Comparison of ENCODE assay signal across 1 cellular context in the genomic region with DNA sequence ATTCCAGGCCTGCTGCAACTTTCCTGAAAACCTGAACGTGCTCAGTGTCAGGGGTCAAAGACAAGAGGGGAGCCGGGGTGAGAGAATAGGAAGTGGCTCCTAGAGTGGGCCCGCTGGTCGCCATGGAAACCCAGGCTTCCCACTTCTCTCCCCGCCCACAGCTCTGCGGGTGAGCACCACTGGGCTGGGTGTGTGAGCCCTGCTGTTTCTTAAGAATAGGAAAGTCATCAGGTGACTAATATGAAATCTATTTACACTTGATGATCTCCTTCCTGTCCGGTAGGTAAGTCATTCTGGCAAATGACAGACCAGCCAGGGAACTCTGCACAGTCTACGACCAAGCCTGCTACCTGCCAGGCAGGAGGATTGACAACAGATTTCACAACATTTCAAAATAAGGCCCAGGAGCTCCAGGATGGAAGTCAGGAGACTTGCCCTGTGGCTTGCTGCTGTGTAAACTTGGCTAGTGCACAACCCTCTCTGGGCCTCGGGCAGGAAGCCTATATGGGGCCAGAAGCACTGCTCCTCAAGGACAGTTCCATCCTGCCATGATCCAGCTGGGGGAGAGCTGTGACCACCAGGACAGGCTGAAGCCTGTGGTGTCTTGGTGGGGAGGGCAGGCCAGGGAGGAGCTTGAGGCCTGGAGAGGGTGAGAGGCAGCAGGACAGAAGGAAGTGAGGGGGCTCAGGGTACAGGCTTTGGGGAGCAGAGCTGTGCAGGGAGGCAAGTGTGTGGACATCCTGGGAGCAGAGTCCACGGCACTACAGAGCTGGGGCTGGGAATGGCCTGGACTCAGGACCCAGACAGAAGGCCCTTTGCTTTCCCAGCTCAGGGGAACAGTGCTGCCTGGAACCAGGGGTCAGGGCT.
TF ChIP-seq lines count a peak whose summit lies in the region.

No MANE protein-coding gene starts in this region.

TF ChIP-seq in GM12878, 131 proteins besides CTCF, POLR2A, EP300 and RAD21 (continued from another document and continues in another):
- TF ChIP-seq, protein P1, sequence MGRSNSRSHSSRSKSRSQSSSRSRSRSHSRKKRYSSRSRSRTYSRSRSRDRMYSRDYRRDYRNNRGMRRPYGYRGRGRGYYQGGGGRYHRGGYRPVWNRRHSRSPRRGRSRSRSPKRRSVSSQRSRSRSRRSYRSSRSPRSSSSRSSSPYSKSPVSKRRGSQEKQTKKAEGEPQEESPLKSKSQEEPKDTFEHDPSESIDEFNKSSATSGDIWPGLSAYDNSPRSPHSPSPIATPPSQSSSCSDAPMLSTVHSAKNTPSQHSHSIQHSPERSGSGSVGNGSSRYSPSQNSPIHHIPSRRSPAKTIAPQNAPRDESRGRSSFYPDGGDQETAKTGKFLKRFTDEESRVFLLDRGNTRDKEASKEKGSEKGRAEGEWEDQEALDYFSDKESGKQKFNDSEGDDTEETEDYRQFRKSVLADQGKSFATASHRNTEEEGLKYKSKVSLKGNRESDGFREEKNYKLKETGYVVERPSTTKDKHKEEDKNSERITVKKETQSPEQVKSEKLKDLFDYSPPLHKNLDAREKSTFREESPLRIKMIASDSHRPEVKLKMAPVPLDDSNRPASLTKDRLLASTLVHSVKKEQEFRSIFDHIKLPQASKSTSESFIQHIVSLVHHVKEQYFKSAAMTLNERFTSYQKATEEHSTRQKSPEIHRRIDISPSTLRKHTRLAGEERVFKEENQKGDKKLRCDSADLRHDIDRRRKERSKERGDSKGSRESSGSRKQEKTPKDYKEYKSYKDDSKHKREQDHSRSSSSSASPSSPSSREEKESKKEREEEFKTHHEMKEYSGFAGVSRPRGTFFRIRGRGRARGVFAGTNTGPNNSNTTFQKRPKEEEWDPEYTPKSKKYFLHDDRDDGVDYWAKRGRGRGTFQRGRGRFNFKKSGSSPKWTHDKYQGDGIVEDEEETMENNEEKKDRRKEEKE (IDR thresholded peaks at IDR 0.05), result no peak
- TF ChIP-seq, protein P2, sequence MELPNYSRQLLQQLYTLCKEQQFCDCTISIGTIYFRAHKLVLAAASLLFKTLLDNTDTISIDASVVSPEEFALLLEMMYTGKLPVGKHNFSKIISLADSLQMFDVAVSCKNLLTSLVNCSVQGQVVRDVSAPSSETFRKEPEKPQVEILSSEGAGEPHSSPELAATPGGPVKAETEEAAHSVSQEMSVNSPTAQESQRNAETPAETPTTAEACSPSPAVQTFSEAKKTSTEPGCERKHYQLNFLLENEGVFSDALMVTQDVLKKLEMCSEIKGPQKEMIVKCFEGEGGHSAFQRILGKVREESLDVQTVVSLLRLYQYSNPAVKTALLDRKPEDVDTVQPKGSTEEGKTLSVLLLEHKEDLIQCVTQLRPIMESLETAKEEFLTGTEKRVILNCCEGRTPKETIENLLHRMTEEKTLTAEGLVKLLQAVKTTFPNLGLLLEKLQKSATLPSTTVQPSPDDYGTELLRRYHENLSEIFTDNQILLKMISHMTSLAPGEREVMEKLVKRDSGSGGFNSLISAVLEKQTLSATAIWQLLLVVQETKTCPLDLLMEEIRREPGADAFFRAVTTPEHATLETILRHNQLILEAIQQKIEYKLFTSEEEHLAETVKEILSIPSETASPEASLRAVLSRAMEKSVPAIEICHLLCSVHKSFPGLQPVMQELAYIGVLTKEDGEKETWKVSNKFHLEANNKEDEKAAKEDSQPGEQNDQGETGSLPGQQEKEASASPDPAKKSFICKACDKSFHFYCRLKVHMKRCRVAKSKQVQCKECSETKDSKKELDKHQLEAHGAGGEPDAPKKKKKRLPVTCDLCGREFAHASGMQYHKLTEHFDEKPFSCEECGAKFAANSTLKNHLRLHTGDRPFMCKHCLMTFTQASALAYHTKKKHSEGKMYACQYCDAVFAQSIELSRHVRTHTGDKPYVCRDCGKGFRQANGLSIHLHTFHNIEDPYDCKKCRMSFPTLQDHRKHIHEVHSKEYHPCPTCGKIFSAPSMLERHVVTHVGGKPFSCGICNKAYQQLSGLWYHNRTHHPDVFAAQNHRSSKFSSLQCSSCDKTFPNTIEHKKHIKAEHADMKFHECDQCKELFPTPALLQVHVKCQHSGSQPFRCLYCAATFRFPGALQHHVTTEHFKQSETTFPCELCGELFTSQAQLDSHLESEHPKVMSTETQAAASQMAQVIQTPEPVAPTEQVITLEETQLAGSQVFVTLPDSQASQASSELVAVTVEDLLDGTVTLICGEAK (IDR thresholded peaks at IDR 0.05; ENCODE audit: borderline replicate concordance), result no peak; the same call in 1 of the 2 replicates
- TF ChIP-seq, protein P3, sequence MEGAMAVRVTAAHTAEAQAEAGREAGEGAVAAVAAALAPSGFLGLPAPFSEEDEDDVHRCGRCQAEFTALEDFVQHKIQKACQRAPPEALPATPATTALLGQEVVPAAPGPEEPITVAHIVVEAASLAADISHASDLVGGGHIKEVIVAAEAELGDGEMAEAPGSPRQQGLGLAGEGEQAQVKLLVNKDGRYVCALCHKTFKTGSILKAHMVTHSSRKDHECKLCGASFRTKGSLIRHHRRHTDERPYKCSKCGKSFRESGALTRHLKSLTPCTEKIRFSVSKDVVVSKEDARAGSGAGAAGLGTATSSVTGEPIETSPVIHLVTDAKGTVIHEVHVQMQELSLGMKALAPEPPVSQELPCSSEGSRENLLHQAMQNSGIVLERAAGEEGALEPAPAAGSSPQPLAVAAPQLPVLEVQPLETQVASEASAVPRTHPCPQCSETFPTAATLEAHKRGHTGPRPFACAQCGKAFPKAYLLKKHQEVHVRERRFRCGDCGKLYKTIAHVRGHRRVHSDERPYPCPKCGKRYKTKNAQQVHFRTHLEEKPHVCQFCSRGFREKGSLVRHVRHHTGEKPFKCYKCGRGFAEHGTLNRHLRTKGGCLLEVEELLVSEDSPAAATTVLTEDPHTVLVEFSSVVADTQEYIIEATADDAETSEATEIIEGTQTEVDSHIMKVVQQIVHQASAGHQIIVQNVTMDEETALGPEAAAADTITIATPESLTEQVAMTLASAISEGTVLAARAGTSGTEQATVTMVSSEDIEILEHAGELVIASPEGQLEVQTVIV (IDR thresholded peaks at IDR 0.05; ENCODE audit: borderline replicate concordance, partially characterized antibody), result no peak
- TF ChIP-seq, protein P4, sequence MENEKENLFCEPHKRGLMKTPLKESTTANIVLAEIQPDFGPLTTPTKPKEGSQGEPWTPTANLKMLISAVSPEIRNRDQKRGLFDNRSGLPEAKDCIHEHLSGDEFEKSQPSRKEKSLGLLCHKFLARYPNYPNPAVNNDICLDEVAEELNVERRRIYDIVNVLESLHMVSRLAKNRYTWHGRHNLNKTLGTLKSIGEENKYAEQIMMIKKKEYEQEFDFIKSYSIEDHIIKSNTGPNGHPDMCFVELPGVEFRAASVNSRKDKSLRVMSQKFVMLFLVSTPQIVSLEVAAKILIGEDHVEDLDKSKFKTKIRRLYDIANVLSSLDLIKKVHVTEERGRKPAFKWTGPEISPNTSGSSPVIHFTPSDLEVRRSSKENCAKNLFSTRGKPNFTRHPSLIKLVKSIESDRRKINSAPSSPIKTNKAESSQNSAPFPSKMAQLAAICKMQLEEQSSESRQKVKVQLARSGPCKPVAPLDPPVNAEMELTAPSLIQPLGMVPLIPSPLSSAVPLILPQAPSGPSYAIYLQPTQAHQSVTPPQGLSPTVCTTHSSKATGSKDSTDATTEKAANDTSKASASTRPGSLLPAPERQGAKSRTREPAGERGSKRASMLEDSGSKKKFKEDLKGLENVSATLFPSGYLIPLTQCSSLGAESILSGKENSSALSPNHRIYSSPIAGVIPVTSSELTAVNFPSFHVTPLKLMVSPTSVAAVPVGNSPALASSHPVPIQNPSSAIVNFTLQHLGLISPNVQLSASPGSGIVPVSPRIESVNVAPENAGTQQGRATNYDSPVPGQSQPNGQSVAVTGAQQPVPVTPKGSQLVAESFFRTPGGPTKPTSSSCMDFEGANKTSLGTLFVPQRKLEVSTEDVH (IDR thresholded peaks at IDR 0.05; ENCODE audit: low read depth, partially characterized antibody), result no peak
- TF ChIP-seq ZNF622 (IDR thresholded peaks at IDR 0.05) (no peak), ATF7 (IDR thresholded peaks at IDR 0.05; ENCODE audit: low read depth) (peak; percentile 33; the same call in 1 of the 2 replicates), SMARCA5 (IDR thresholded peaks at IDR 0.05) (peak; percentile 83; the same call in 1 of the 2 replicates), CHD1 (IDR thresholded peaks at IDR 0.05; ENCODE audit: low read depth, low read length) (no peak), ZNF274 (IDR thresholded peaks at IDR 0.05; ENCODE audit: insufficient read depth, insufficient read length) (no peak), SMC3 (IDR thresholded peaks at IDR 0.05; ENCODE audit: borderline replicate concordance, low read length) (no peak), SUPT20H (IDR thresholded peaks at IDR 0.05; ENCODE audit: borderline replicate concordance, control insufficient read depth, low read depth, low read length) (no peak), KDM1A (IDR thresholded peaks at IDR 0.05; ENCODE audit: borderline replicate concordance) (no peak), JUND (IDR thresholded peaks at IDR 0.05; ENCODE audit: low read depth, low read length) (no peak), RELA (IDR thresholded peaks at IDR 0.05; ENCODE audit: borderline replicate concordance, partially characterized antibody) (no peak), SIN3A (IDR thresholded peaks at IDR 0.05; ENCODE audit: low read depth, low read length) (no peak), NRF1 (conservative IDR thresholded peaks at IDR 0.05; ENCODE audit: low read depth, low read length) (no peak), NR2F1 (conservative IDR thresholded peaks at IDR 0.05) (peak; percentile 92), ESRRA (IDR thresholded peaks at IDR 0.05; ENCODE audit: low read length) (no peak), MEF2A (IDR thresholded peaks at IDR 0.05; ENCODE audit: insufficient read depth, low read depth, low read length) (0 out of 2 replicates have a peak, but pooled peaks have one; percentile 16), FOXK2 (IDR thresholded peaks at IDR 0.05) (no peak), ZNF217 (IDR thresholded peaks at IDR 0.05) (no peak)
- TF ChIP-seq, protein P5, sequence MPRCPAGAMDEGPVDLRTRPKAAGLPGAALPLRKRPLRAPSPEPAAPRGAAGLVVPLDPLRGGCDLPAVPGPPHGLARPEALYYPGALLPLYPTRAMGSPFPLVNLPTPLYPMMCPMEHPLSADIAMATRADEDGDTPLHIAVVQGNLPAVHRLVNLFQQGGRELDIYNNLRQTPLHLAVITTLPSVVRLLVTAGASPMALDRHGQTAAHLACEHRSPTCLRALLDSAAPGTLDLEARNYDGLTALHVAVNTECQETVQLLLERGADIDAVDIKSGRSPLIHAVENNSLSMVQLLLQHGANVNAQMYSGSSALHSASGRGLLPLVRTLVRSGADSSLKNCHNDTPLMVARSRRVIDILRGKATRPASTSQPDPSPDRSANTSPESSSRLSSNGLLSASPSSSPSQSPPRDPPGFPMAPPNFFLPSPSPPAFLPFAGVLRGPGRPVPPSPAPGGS (IDR thresholded peaks at IDR 0.05; ENCODE audit: borderline replicate concordance, insufficient read depth, low read depth, low read length, poor library complexity, severe bottlenecking), result no peak
- TF ChIP-seq, protein P6, sequence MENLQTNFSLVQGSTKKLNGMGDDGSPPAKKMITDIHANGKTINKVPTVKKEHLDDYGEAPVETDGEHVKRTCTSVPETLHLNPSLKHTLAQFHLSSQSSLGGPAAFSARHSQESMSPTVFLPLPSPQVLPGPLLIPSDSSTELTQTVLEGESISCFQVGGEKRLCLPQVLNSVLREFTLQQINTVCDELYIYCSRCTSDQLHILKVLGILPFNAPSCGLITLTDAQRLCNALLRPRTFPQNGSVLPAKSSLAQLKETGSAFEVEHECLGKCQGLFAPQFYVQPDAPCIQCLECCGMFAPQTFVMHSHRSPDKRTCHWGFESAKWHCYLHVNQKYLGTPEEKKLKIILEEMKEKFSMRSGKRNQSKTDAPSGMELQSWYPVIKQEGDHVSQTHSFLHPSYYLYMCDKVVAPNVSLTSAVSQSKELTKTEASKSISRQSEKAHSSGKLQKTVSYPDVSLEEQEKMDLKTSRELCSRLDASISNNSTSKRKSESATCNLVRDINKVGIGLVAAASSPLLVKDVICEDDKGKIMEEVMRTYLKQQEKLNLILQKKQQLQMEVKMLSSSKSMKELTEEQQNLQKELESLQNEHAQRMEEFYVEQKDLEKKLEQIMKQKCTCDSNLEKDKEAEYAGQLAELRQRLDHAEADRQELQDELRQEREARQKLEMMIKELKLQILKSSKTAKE (IDR thresholded peaks at IDR 0.05; ENCODE audit: low read depth, poor library complexity, severe bottlenecking), result no peak
- TF ChIP-seq, protein P7, sequence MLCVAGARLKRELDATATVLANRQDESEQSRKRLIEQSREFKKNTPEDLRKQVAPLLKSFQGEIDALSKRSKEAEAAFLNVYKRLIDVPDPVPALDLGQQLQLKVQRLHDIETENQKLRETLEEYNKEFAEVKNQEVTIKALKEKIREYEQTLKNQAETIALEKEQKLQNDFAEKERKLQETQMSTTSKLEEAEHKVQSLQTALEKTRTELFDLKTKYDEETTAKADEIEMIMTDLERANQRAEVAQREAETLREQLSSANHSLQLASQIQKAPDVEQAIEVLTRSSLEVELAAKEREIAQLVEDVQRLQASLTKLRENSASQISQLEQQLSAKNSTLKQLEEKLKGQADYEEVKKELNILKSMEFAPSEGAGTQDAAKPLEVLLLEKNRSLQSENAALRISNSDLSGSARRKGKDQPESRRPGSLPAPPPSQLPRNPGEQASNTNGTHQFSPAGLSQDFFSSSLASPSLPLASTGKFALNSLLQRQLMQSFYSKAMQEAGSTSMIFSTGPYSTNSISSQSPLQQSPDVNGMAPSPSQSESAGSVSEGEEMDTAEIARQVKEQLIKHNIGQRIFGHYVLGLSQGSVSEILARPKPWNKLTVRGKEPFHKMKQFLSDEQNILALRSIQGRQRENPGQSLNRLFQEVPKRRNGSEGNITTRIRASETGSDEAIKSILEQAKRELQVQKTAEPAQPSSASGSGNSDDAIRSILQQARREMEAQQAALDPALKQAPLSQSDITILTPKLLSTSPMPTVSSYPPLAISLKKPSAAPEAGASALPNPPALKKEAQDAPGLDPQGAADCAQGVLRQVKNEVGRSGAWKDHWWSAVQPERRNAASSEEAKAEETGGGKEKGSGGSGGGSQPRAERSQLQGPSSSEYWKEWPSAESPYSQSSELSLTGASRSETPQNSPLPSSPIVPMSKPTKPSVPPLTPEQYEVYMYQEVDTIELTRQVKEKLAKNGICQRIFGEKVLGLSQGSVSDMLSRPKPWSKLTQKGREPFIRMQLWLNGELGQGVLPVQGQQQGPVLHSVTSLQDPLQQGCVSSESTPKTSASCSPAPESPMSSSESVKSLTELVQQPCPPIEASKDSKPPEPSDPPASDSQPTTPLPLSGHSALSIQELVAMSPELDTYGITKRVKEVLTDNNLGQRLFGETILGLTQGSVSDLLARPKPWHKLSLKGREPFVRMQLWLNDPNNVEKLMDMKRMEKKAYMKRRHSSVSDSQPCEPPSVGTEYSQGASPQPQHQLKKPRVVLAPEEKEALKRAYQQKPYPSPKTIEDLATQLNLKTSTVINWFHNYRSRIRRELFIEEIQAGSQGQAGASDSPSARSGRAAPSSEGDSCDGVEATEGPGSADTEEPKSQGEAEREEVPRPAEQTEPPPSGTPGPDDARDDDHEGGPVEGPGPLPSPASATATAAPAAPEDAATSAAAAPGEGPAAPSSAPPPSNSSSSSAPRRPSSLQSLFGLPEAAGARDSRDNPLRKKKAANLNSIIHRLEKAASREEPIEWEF (IDR thresholded peaks at IDR 0.05; ENCODE audit: insufficient replicate concordance, low read depth, low read length), result peak; percentile 11
- TF ChIP-seq, protein P8, sequence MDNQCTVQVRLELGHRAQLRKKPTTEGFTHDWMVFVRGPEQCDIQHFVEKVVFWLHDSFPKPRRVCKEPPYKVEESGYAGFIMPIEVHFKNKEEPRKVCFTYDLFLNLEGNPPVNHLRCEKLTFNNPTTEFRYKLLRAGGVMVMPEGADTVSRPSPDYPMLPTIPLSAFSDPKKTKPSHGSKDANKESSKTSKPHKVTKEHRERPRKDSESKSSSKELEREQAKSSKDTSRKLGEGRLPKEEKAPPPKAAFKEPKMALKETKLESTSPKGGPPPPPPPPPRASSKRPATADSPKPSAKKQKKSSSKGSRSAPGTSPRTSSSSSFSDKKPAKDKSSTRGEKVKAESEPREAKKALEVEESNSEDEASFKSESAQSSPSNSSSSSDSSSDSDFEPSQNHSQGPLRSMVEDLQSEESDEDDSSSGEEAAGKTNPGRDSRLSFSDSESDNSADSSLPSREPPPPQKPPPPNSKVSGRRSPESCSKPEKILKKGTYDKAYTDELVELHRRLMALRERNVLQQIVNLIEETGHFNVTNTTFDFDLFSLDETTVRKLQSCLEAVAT (IDR thresholded peaks at IDR 0.05), result no peak
